Comparison of ENCODE assay signal across 21 cellular contexts in genomic region chr16:75092777-75093176, GRCh38. TPM values are rescaled to one million over a fixed set of nuclear protein-coding genes. Genes with fewer than 3 reads are reported as not detected.
A peak's percentile ranks its signal among the peaks of the same experiment; 100 is the strongest.
DNase-seq lines count a peak whose midpoint lies in the region; ATAC-seq and TF ChIP-seq lines count a peak whose summit lies in the region.
"Had no signal": no experiment of that assay in that cellular context is flagged by ENCODE, and none has a peak within 500 bp of the region (broad histone marks: within the 10 kb centered on the region; RNA-seq: fewer than 3 reads in every experiment).

No MANE protein-coding gene starts in this region.

- DNase-seq in activated CD4-positive, alpha-beta memory T cell treated with anti-CD3 and anti-CD28 coated beads for 36 hours, result no peak
- DNase-seq in activated CD4-positive, alpha-beta memory T cell treated with anti-CD3 and anti-CD28 coated beads, Interleukin-2, amount 10 ng/mL, durations not matched to agents 7 days and 5 days, result no peak
- peak; percentile 30 for DNase-seq in M059J (ENCODE audit: low read depth)
- peak; percentile 67 for DNase-seq in kidney tubule cell (ENCODE audit: low spot score)
- peak in 1 of 2 donors; percentile 68 for DNase-seq in gastrocnemius medialis
- no peak for DNase-seq in NCI-H1105 (lab: John Stamatoyannopoulos, UW)
- no peak for DNase-seq in stimulated activated CD4-positive, alpha-beta T cell treated with anti-CD3 and anti-CD28 coated beads, Interleukin-4, amount 100 ng/mL, for 4 hours
- DNase-seq: activated CD8-positive, alpha-beta T cell treated with anti-CD3 and anti-CD28 coated beads, Interleukin-2, amount 10 ng/mL, durations not matched to agents 7 days and 5 days; activated naive CD8-positive, alpha-beta T cell treated with anti-CD3 and anti-CD28 coated beads, Interleukin-2, amount 50 U/mL, for 24 hours; activated T-cell treated with anti-CD3 and anti-CD28 coated beads, Interleukin-2, amount 50 U/mL, for 4 hours; cortex of kidney; GF-D8; NCI-H1092; NCI-H2107; NCI-H524 treated with DMSO at 0.1 percent for 48 hours; stimulated activated CD8-positive, alpha-beta memory T cell treated with anti-CD3 and anti-CD28 coated beads, Interleukin-4, amount 100 ng/mL, for 48 hours; substantia nigra had no signal

- peak overlapping the region; percentile 24 to 91 (median 46) for H3K27ac ChIP-seq in gastrocnemius medialis
- H3K27ac ChIP-seq: prostate gland, vagina had no signal

- intact Hi-C loops in activated CD4-positive, alpha-beta memory T cell treated with anti-CD3 and anti-CD28 coated beads for 36 hours (cut with micrococcal nuclease), result no loop called here
- intact Hi-C loops in gastrocnemius medialis (cut with DNase I; ENCODE audit: low total_unique reads), result no loop called here

- H3K9me3 ChIP-seq in gastrocnemius medialis, result no peaks in the 10 kb centered on the region
- H3K9me3 ChIP-seq: prostate gland, vagina had no signal

- no peak overlapping the region for H3K4me3 ChIP-seq in gastrocnemius medialis
- H3K4me3 ChIP-seq: K562, prostate gland, vagina had no signal

- CTCF ChIA-PET in activated CD4-positive, alpha-beta memory T cell treated with anti-CD3 and anti-CD28 coated beads for 36 hours (lab: Charles Lee), result no interaction called here
- CTCF ChIA-PET in activated CD4-positive, alpha-beta memory T cell treated with anti-CD3 and anti-CD28 coated beads, Interleukin-2, amount 10 ng/mL, durations not matched to agents 7 days and 5 days (lab: Charles Lee), result interaction anchor here (0.6 kb wide), 1 partner anchor 9 kb away, joined by 3 read pairs; no protein-coding TSS in a partner anchor

- no peaks in the 10 kb centered on the region for H3K9me3 Mint-ChIP-seq in activated CD4-positive, alpha-beta memory T cell treated with anti-CD3 and anti-CD28 coated beads for 36 hours
- H3K9me3 Mint-ChIP-seq in activated CD4-positive, alpha-beta memory T cell treated with anti-CD3 and anti-CD28 coated beads, Interleukin-2, amount 10 ng/mL, durations not matched to agents 7 days and 5 days, result no peaks in the 10 kb centered on the region
- H3K9me3 Mint-ChIP-seq: activated naive CD8-positive, alpha-beta T cell treated with anti-CD3 and anti-CD28 coated beads, Interleukin-2, amount 50 U/mL, for 24 hours; activated T-cell treated with anti-CD3 and anti-CD28 coated beads, Interleukin-2, amount 50 U/mL, for 4 hours had no signal

- POLR2A ChIA-PET in activated CD4-positive, alpha-beta memory T cell treated with anti-CD3 and anti-CD28 coated beads for 36 hours (lab: Charles Lee), result no interaction called here
- POLR2A ChIA-PET in activated CD4-positive, alpha-beta memory T cell treated with anti-CD3 and anti-CD28 coated beads, Interleukin-2, amount 10 ng/mL, durations not matched to agents 7 days and 5 days (lab: Charles Lee), result no interaction called here

- TF ChIP-seq CTCF in gastrocnemius medialis (IDR thresholded peaks at IDR 0.05 in 4 of 5, conservative IDR thresholded peaks at IDR 0.05 in 1 of 5), result no peak

- H3K36me3 ChIP-seq in gastrocnemius medialis, result no peaks in the 10 kb centered on the region
- H3K36me3 ChIP-seq: prostate gland had no signal

- H3K27ac Mint-ChIP-seq in activated CD4-positive, alpha-beta memory T cell treated with anti-CD3 and anti-CD28 coated beads for 36 hours, result peak overlapping the region; percentile 23
- H3K27ac Mint-ChIP-seq in activated CD4-positive, alpha-beta memory T cell treated with anti-CD3 and anti-CD28 coated beads, Interleukin-2, amount 10 ng/mL, durations not matched to agents 7 days and 5 days, result no peak overlapping the region
- H3K27ac Mint-ChIP-seq: activated CD8-positive, alpha-beta T cell treated with anti-CD3 and anti-CD28 coated beads, Interleukin-2, amount 10 ng/mL, durations not matched to agents 7 days and 5 days; activated naive CD8-positive, alpha-beta T cell treated with anti-CD3 and anti-CD28 coated beads, Interleukin-2, amount 50 U/mL, for 24 hours had no signal

- H3K4me1 Mint-ChIP-seq in activated CD4-positive, alpha-beta memory T cell treated with anti-CD3 and anti-CD28 coated beads for 36 hours (ENCODE audit: low read depth), result peaks cover 36% of the 10 kb centered on the region
- H3K4me1 Mint-ChIP-seq in activated CD4-positive, alpha-beta memory T cell treated with anti-CD3 and anti-CD28 coated beads, Interleukin-2, amount 10 ng/mL, durations not matched to agents 7 days and 5 days, result peaks cover 20% of the 10 kb centered on the region

- peaks cover 28 to 37% of the 10 kb centered on the region in 2 donors for H3K4me1 ChIP-seq in gastrocnemius medialis

- in situ Hi-C loops in gastrocnemius medialis (cut with MboI; ENCODE audit: low sequenced_read_pairs in 4 of 4), result no loop called here

- H3K27me3 ChIP-seq in gastrocnemius medialis, result no peaks in the 10 kb centered on the region
- H3K27me3 ChIP-seq: vagina had no signal

- H3K36me3 Mint-ChIP-seq in activated CD4-positive, alpha-beta memory T cell treated with anti-CD3 and anti-CD28 coated beads for 36 hours, result peaks cover 3% of the 10 kb centered on the region
- H3K36me3 Mint-ChIP-seq in activated CD4-positive, alpha-beta memory T cell treated with anti-CD3 and anti-CD28 coated beads, Interleukin-2, amount 10 ng/mL, durations not matched to agents 7 days and 5 days (ENCODE audit: low read depth), result peaks cover 2% of the 10 kb centered on the region

- H3K27me3 Mint-ChIP-seq in activated CD4-positive, alpha-beta memory T cell treated with anti-CD3 and anti-CD28 coated beads for 36 hours, result no peaks in the 10 kb centered on the region
- H3K27me3 Mint-ChIP-seq in activated CD4-positive, alpha-beta memory T cell treated with anti-CD3 and anti-CD28 coated beads, Interleukin-2, amount 10 ng/mL, durations not matched to agents 7 days and 5 days, result no peaks in the 10 kb centered on the region
- H3K27me3 Mint-ChIP-seq: activated naive CD8-positive, alpha-beta T cell treated with anti-CD3 and anti-CD28 coated beads, Interleukin-2, amount 50 U/mL, for 24 hours had no signal

- TF ChIP-seq POLR2A in gastrocnemius medialis (IDR thresholded peaks at IDR 0.05), result no peak

- no peak overlapping the region for H3K4me3 Mint-ChIP-seq in activated CD4-positive, alpha-beta memory T cell treated with anti-CD3 and anti-CD28 coated beads for 36 hours
- H3K4me3 Mint-ChIP-seq in activated CD4-positive, alpha-beta memory T cell treated with anti-CD3 and anti-CD28 coated beads, Interleukin-2, amount 10 ng/mL, durations not matched to agents 7 days and 5 days, result no peak overlapping the region
- H3K4me3 Mint-ChIP-seq: activated CD8-positive, alpha-beta T cell treated with anti-CD3 and anti-CD28 coated beads, Interleukin-2, amount 10 ng/mL, durations not matched to agents 7 days and 5 days; activated naive CD8-positive, alpha-beta T cell treated with anti-CD3 and anti-CD28 coated beads, Interleukin-2, amount 50 U/mL, for 24 hours; activated T-cell treated with anti-CD3 and anti-CD28 coated beads, Interleukin-2, amount 50 U/mL, for 4 hours had no signal

- ATAC-seq in gastrocnemius medialis, result peak in 1 of 2 donors; percentile 60
- no peak for ATAC-seq in activated CD4-positive, CD25-positive, alpha-beta regulatory T cell treated with anti-CD3 and anti-CD28 coated beads, Interleukin-2, amount 50 U/mL, for 24 hours
- ATAC-seq: activated CD8-positive, alpha-beta T cell treated with anti-CD3 and anti-CD28 coated beads, Interleukin-2, amount 10 ng/mL, durations not matched to agents 7 days and 5 days; activated naive CD8-positive, alpha-beta T cell treated with anti-CD3 and anti-CD28 coated beads, Interleukin-2, amount 50 U/mL, for 24 hours; activated T-cell treated with anti-CD3 and anti-CD28 coated beads, Interleukin-2, amount 50 U/mL, for 4 hours; K562 had no signal

RNA-seq across cellular contexts. Expression of gene LDHD, which starts 23.8 kb away (rescaled TPM):
- under 1 TPM; 0.43 to 0.75 TPM for total RNA-seq in activated CD4-positive, alpha-beta memory T cell treated with anti-CD3 and anti-CD28 coated beads for 36 hours
- total RNA-seq in activated CD4-positive, alpha-beta memory T cell treated with anti-CD3 and anti-CD28 coated beads, Interleukin-2, amount 10 ng/mL, durations not matched to agents 7 days and 5 days, result under 1 TPM; 0.18 to 0.28 TPM
- 0.42 TPM in 2 replicates for total RNA-seq in M059J (2014; rRNA removed; shearing (Covaris generic))
- total RNA-seq in gastrocnemius medialis, result 10 to 100 TPM; 27.8 to 54.5 (median 44.2) TPM

RNA-seq across cellular contexts. Expression of gene ZFP1, which starts 55.5 kb away (rescaled TPM):
- total RNA-seq in activated CD4-positive, alpha-beta memory T cell treated with anti-CD3 and anti-CD28 coated beads for 36 hours, result 10 to 100 TPM; 17.2 to 19.4 TPM
- 10 to 100 TPM; 10.8 to 13.3 TPM for total RNA-seq in activated CD4-positive, alpha-beta memory T cell treated with anti-CD3 and anti-CD28 coated beads, Interleukin-2, amount 10 ng/mL, durations not matched to agents 7 days and 5 days
- 14.4 and 14.6 TPM in 2 replicates for total RNA-seq in M059J (2014; rRNA removed; shearing (Covaris generic))
- total RNA-seq in gastrocnemius medialis, result 10 to 100 TPM in 1 of 4 donors, 1 to 10 TPM in 3; 4.1 to 11.0 (median 6.5) TPM

Comparison
In these comparisons a context has a peak if more than half of its experiments do, and no peak if none do; other contexts are left out.
1. DNase-seq: peak in M059J (single experiment) and kidney tubule cell (single experiment); none in activated CD4-positive, alpha-beta memory T cell treated with anti-CD3 and anti-CD28 coated beads for 36 hours (single experiment), activated CD4-positive, alpha-beta memory T cell treated with anti-CD3 and anti-CD28 coated beads, Interleukin-2, amount 10 ng/mL, durations not matched to agents 7 days and 5 days (single experiment), NCI-H1105 (single experiment) and stimulated activated CD4-positive, alpha-beta T cell treated with anti-CD3 and anti-CD28 coated beads, Interleukin-4, amount 100 ng/mL, for 4 hours (0 of 2).
2. RNA of gene LDHD, which starts 23.8 kb away (total RNA-seq): 27.8 to 54.5 TPM in gastrocnemius medialis; 0.43 to 0.75 TPM in activated CD4-positive, alpha-beta memory T cell treated with anti-CD3 and anti-CD28 coated beads for 36 hours, 0.42 TPM in M059J and 0.18 to 0.28 TPM in activated CD4-positive, alpha-beta memory T cell treated with anti-CD3 and anti-CD28 coated beads, Interleukin-2, amount 10 ng/mL, durations not matched to agents 7 days and 5 days; every median in the first group is over 10 times any median in the second.